10 cellular contexts compared by ENCODE assay signal in genomic region chr3:157438371-157438735, GRCh38. TPM values are rescaled to one million over a fixed set of nuclear protein-coding genes. Genes with fewer than 3 reads are reported as not detected.
DNase-seq lines count a peak whose midpoint lies in the region; ATAC-seq and TF ChIP-seq lines count a peak whose summit lies in the region.
"Had no signal": no experiment of that assay in that cellular context is flagged by ENCODE, and none has a peak within 500 bp of the region (broad histone marks: within the 10 kb centered on the region; RNA-seq: fewer than 3 reads in every experiment).

No MANE protein-coding gene starts in this region.

- WGBS in IMR-90 (ENCODE audit: extremely low coverage in 2 of 2, insufficient read length in 1 of 2), 2 experiments = no CpG with 5 or more reads among the region's 12 CpGs
- WGBS in mesodermal cell (ENCODE audit: insufficient coverage in 2 of 2), 2 experiments = 0% methylated on average over 3 to 8 of the region's 12 CpGs

- CTCF ChIA-PET in IMR-90 (lab: Yijun Ruan, JAX) = no interaction called here

- H2AK5ac ChIP-seq in IMR-90 (ENCODE audit: low read depth, low read length) = no peak overlapping the region

- H3K27ac ChIP-seq in IMR-90 (ENCODE audit: insufficient read depth, low read length) (peak overlapping the region; percentile 3), mesodermal cell (ENCODE audit: low read depth, low read length, severe bottlenecking) (no peak overlapping the region)
- H3K27ac ChIP-seq: adrenal gland had no signal

- peaks cover 0 to 26% of the 10 kb centered on the region in 2 experiments; a peak in 2 of 4 replicates for H3K79me1 ChIP-seq in IMR-90 (ENCODE audit: low read depth in 1 of 2, low read length in 2 of 2)

- peaks cover 10% of the 10 kb centered on the region for H3K4me1 ChIP-seq in IMR-90 (ENCODE audit: control insufficient read depth, insufficient read depth, low read length)
- H3K4me1 ChIP-seq in mesodermal cell (ENCODE audit: control insufficient read depth, insufficient read depth, low read length, poor library complexity, severe bottlenecking) = peaks cover 5% of the 10 kb centered on the region

- no peaks in the 10 kb centered on the region for H3K9me1 ChIP-seq in IMR-90 (ENCODE audit: insufficient read depth, low read length)

- H2BK20ac ChIP-seq in IMR-90 (ENCODE audit: low read depth, low read length) = peak overlapping the region; percentile 21; the same call in 1 of the 2 replicates

- H3K9ac ChIP-seq in IMR-90 (ENCODE audit: low read depth, low read length) = peak overlapping the region; percentile 77

- peak overlapping the region; percentile 89 for H3K23ac ChIP-seq in IMR-90 (ENCODE audit: low read depth, low read length)

- POLR2A ChIA-PET in IMR-90 (lab: Charles Lee; ENCODE audit: unreplicated experiment) = interaction anchor here (0.6 to 1.3 kb wide), 5 partner anchors 58 to 234 kb away, joined by 3 to 7 read pairs (median 4); no protein-coding TSS in a partner anchor

- in situ Hi-C loops in IMR-90 (cut with MboI; ENCODE audit: low sequenced_read_pairs) = no loop called here

- peak overlapping the region; percentile 88 for H3K4me3 ChIP-seq in AG09309 (ENCODE audit: control insufficient read depth, low read depth, low read length)
- peak overlapping the region; percentile 68 for H3K4me3 ChIP-seq in IMR-90 (ENCODE audit: insufficient read depth, low read depth, low read length)
- peak overlapping the region; percentile 71 for H3K4me3 ChIP-seq in cardiac fibroblast (replicated peaks in 1 of 2; ENCODE audit: low read depth in 2 of 2, low read length in 2 of 2)
- H3K4me3 ChIP-seq in mesodermal cell (ENCODE audit: extremely low read depth, insufficient read depth, low read length, poor library complexity, severe bottlenecking) = peak overlapping the region; percentile 56

- H2BK5ac ChIP-seq in IMR-90 (ENCODE audit: low read depth, low read length, poor library complexity, severe bottlenecking) = no peak overlapping the region

- H3K27me3 ChIP-seq in IMR-90 (ENCODE audit: control insufficient read depth, insufficient read depth, low read length) = no peaks in the 10 kb centered on the region
- H3K27me3 ChIP-seq: adrenal gland had no signal

- peak overlapping the region; percentile 73 for H3K4me2 ChIP-seq in IMR-90 (ENCODE audit: low read depth, low read length)

- peak overlapping the region; percentile 56; the same call in 1 of the 3 replicates for H2BK15ac ChIP-seq in IMR-90 (ENCODE audit: low read depth, low read length)

- 0 out of 2 replicates have a peak overlapping the region, but pooled peaks have one; percentile 19 for H4K91ac ChIP-seq in IMR-90 (ENCODE audit: insufficient read depth, low read depth, low read length)

- intact Hi-C loops in IMR-90 (cut with micrococcal nuclease) = loop anchor here (2.0 kb wide), 1 partner anchor 54 kb away; no protein-coding TSS in a partner anchor

- TF ChIP-seq CTCF in AG09309 (IDR thresholded peaks at IDR 0.05; ENCODE audit: control insufficient read depth, insufficient read depth, low read depth, low read length, missing control alignments) = no peak
- no peak for TF ChIP-seq CTCF in IMR-90 (conservative IDR thresholded peaks at IDR 0.05; ENCODE audit: low read depth, low read length)
- no peak for TF ChIP-seq CTCF in cardiac fibroblast (IDR thresholded peaks at IDR 0.05; ENCODE audit: low read depth, low read length)

- BruUV-seq in IMR-90 (replicated peaks; lab: Mats Ljungman, UMichigan) = no TSS peak

- dilution Hi-C loops in IMR-90 (cut with HindIII; ENCODE audit: low sequenced_read_pairs, unreplicated experiment) = no loop called here

- H2AFZ ChIP-seq in IMR-90 (replicated peaks; ENCODE audit: low read length, poor library complexity) = peak overlapping the region; percentile 9

- peak overlapping the region; percentile 80; the same call in 1 of the 2 replicates for H3K14ac ChIP-seq in IMR-90 (replicated peaks; ENCODE audit: low read depth, low read length)

- H4K20me1 ChIP-seq in IMR-90 (ENCODE audit: insufficient read depth, low read length) = no peaks in the 10 kb centered on the region

- TF ChIP-seq RAD21 in IMR-90 (IDR thresholded peaks at IDR 0.05; ENCODE audit: low read length) = no peak

- H2BK120ac ChIP-seq in IMR-90 (ENCODE audit: low read depth, low read length) = 0 out of 2 replicates have a peak overlapping the region, but pooled peaks have one; percentile 2

- peak overlapping the region in 1 of 2 experiments; percentile 41; a peak in 1 of 4 replicates for H4K8ac ChIP-seq in IMR-90 (ENCODE audit: low read depth in 2 of 2, low read length in 2 of 2)

- peak overlapping the region; percentile 4; the same call in 1 of the 2 replicates for H3K18ac ChIP-seq in IMR-90 (ENCODE audit: low read depth, low read length)

- peak overlapping the region; percentile 18 for H2AK9ac ChIP-seq in IMR-90 (replicated peaks; ENCODE audit: low read depth, low read length, poor library complexity)

- ATAC-seq in IMR-90 (ENCODE audit: low read depth) = peak; percentile 24; the same call in 1 of the 2 replicates
- no peak for ATAC-seq in HG03442 (IDR thresholded peaks at IDR 0.05; ENCODE audit: unreplicated experiment)

- TF ChIP-seq POLR2A in IMR-90 (IDR thresholded peaks at IDR 0.05; ENCODE audit: low read depth, low read length) = no peak

- peaks cover 5% of the 10 kb centered on the region for H3K36me3 ChIP-seq in IMR-90 (ENCODE audit: control insufficient read depth, insufficient read depth, low read length)
- H3K36me3 ChIP-seq in mesodermal cell (ENCODE audit: control insufficient read depth, insufficient read depth, low read length) = no peaks in the 10 kb centered on the region
- H3K36me3 ChIP-seq: adrenal gland had no signal

- H3K56ac ChIP-seq in IMR-90 (ENCODE audit: extremely low read depth, insufficient read depth, low read length) = no peak overlapping the region; the same call in 1 of the 2 replicates

- H3K9me3 ChIP-seq in IMR-90 (ENCODE audit: control insufficient read depth, insufficient read depth, low read length) = no peaks in the 10 kb centered on the region
- no peaks in the 10 kb centered on the region for H3K9me3 ChIP-seq in mesodermal cell (ENCODE audit: control insufficient read depth, low read length)
- H3K9me3 ChIP-seq: adrenal gland had no signal

- H3K4ac ChIP-seq in IMR-90 (ENCODE audit: low read depth, low read length) = peak overlapping the region; percentile 62

- DNase-seq in AG09309 (ENCODE audit: low read depth) (no peak), IMR-90 (no peak), cardiac fibroblast (ENCODE audit: low read depth in 2 of 2) (peak; percentile 58 to 60), kidney tubule cell (ENCODE audit: low spot score) (no peak), HK-2 (ENCODE audit: unreplicated experiment) (no peak), NCI-H128 (lab: John Stamatoyannopoulos, UW; ENCODE audit: unreplicated experiment) (no peak)

- H4K5ac ChIP-seq in IMR-90 (ENCODE audit: low read depth, low read length) = no peak overlapping the region

TF ChIP-seq in IMR-90, 13 proteins besides CTCF, POLR2A, EP300 and RAD21:
- TF ChIP-seq MAFK (IDR thresholded peaks at IDR 0.05; ENCODE audit: low read depth, low read length) (no peak), CHD1 (IDR thresholded peaks at IDR 0.05; ENCODE audit: low read depth, low read length) (no peak), RCOR1 (IDR thresholded peaks at IDR 0.05; ENCODE audit: insufficient replicate concordance, low read length) (no peak), MAZ (IDR thresholded peaks at IDR 0.05; ENCODE audit: borderline replicate concordance, low read depth, low read length) (no peak), FOS (IDR thresholded peaks at IDR 0.05; ENCODE audit: low read depth, low read length) (no peak), NFE2L2 (IDR thresholded peaks at IDR 0.05; ENCODE audit: low read depth, low read length) (no peak), RFX5 (IDR thresholded peaks at IDR 0.05; ENCODE audit: low read depth, low read length) (no peak), SMC3 (IDR thresholded peaks at IDR 0.05; ENCODE audit: low read depth, low read length) (no peak), MXI1 (IDR thresholded peaks at IDR 0.05; ENCODE audit: borderline replicate concordance, low read depth, low read length) (no peak), BHLHE40 (IDR thresholded peaks at IDR 0.05; ENCODE audit: low read depth, low read length) (no peak), CEBPB (IDR thresholded peaks at IDR 0.05; ENCODE audit: low read depth, low read length) (no peak)
- TF ChIP-seq, protein P1, sequence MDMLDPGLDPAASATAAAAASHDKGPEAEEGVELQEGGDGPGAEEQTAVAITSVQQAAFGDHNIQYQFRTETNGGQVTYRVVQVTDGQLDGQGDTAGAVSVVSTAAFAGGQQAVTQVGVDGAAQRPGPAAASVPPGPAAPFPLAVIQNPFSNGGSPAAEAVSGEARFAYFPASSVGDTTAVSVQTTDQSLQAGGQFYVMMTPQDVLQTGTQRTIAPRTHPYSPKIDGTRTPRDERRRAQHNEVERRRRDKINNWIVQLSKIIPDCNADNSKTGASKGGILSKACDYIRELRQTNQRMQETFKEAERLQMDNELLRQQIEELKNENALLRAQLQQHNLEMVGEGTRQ (IDR thresholded peaks at IDR 0.05; ENCODE audit: low read depth, low read length) = no peak
- TF ChIP-seq, protein P2, sequence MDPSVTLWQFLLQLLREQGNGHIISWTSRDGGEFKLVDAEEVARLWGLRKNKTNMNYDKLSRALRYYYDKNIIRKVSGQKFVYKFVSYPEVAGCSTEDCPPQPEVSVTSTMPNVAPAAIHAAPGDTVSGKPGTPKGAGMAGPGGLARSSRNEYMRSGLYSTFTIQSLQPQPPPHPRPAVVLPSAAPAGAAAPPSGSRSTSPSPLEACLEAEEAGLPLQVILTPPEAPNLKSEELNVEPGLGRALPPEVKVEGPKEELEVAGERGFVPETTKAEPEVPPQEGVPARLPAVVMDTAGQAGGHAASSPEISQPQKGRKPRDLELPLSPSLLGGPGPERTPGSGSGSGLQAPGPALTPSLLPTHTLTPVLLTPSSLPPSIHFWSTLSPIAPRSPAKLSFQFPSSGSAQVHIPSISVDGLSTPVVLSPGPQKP (IDR thresholded peaks at IDR 0.05; ENCODE audit: borderline replicate concordance, low read depth, low read length) = no peak

RNA-seq across cellular contexts. Expression of gene PTX3, which starts 1.7 kb away (rescaled TPM):
- total RNA-seq in IMR-90 (2012; rRNA removed) = 96.7 and 97.9 TPM in 2 replicates
- polyA plus RNA-seq in IMR-90 (2012; rRNA removed) = 117 and 135 TPM in 2 replicates
- 92.2 and 182 TPM in 2 replicates for polyA plus RNA-seq in IMR-90 (2012; cell fraction: cytosol; rRNA removed)
- polyA plus RNA-seq in IMR-90 (2012; cell fraction: nucleus; rRNA removed; ENCODE audit: low replicate concordance) = 66.5 and 87.9 TPM in 2 replicates
- 11.1 TPM for polyA plus RNA-seq in mesodermal cell (2013, experiment 1 of 2)
- polyA plus RNA-seq in mesodermal cell (2013, experiment 2 of 2) = 6.1 TPM
- polyA plus RNA-seq: IgD-negative memory B cell had no signal

Comparison
In these comparisons a context has a peak if more than half of its experiments do, and no peak if none do; other contexts are left out.
1. DNase-seq: peak in cardiac fibroblast (2 of 2); none in AG09309 (single experiment), IMR-90 (single experiment), kidney tubule cell (single experiment), HK-2 (single experiment) and NCI-H128 (single experiment).
2. Peak in every context shown above with its lines, with median percentiles within 50 percentile points of each other: H3K4me3 ChIP-seq.